Comparison of ENCODE assay signal across 22 cellular contexts in genomic region chr14:99523661-99524050, GRCh38. TPM values are rescaled to one million over a fixed set of nuclear protein-coding genes. Genes with fewer than 3 reads are reported as not detected.
DNase-seq lines count a peak whose midpoint lies in the region; ATAC-seq and TF ChIP-seq lines count a peak whose summit lies in the region.
"Had no signal": no experiment of that assay in that cellular context is flagged by ENCODE, and none has a peak within 500 bp of the region (broad histone marks: within the 10 kb centered on the region; RNA-seq: fewer than 3 reads in every experiment).

No MANE protein-coding gene starts in this region.

- CTCF ChIA-PET in HEK293 (lab: Yijun Ruan, JAX) = interaction anchor here (0.7 to 1.8 kb wide), 7 partner anchors 70 to 316 kb away, joined by 3 to 8 read pairs (median 4); no protein-coding TSS in a partner anchor
- CTCF ChIA-PET in A673 (lab: Charles Lee) = no interaction called here

- H3K27me3 ChIP-seq in SJSA1 (replicated peaks) (no peaks in the 10 kb centered on the region), hepatocyte (no peaks in the 10 kb centered on the region), smooth muscle cell (ENCODE audit: low read depth) (no peaks in the 10 kb centered on the region), A673 (replicated peaks; ENCODE audit: insufficient read depth, low read depth, low read length, poor library complexity) (no peaks in the 10 kb centered on the region)
- H3K27me3 ChIP-seq: ascending aorta, neutrophil, thyroid gland had no signal

- H3K4me2 ChIP-seq in hepatocyte (peak overlapping the region; percentile 63), smooth muscle cell (peak overlapping the region; percentile 48)

- H3K36me3 Mint-ChIP-seq in stimulated activated effector memory CD8-positive, alpha-beta T cell treated with anti-CD3 and anti-CD28 coated beads, Interleukin-12 subunit alpha, Interleukin-12 subunit beta, amount 100 ng/mL, for 72 hours = no peaks in the 10 kb centered on the region

- ATAC-seq in stimulated activated effector memory CD8-positive, alpha-beta T cell treated with anti-CD3 and anti-CD28 coated beads, Interleukin-12 subunit alpha, Interleukin-12 subunit beta, amount 100 ng/mL, for 72 hours = no peak
- ATAC-seq: activated T-cell treated with anti-CD3 and anti-CD28 coated beads, Interleukin-2, amount 50 U/mL, for 4 hours had no signal

- H4K20me1 ChIP-seq in hepatocyte (ENCODE audit: insufficient read depth, poor library complexity, severe bottlenecking) (peaks cover 23% of the 10 kb centered on the region), smooth muscle cell (ENCODE audit: low read depth) (peaks cover 2% of the 10 kb centered on the region)

- no peak overlapping the region for H3K4me3 ChIP-seq in HEK293 (ENCODE audit: low read depth, low read length)
- no peak overlapping the region for H3K4me3 ChIP-seq in SJSA1
- no peak overlapping the region for H3K4me3 ChIP-seq in hepatocyte
- no peak overlapping the region for H3K4me3 ChIP-seq in smooth muscle cell
- no peak overlapping the region for H3K4me3 ChIP-seq in A673 (ENCODE audit: low read depth, low read length, poor library complexity, severe bottlenecking)
- H3K4me3 ChIP-seq: ascending aorta, thyroid gland had no signal

- 73% methylated on average over 5 of the region's 5 CpGs for WGBS in hepatocyte (ENCODE audit: low lambda C conversion rate, missing lambda C conversion rate)
- WGBS in smooth muscle cell (ENCODE audit: low lambda C conversion rate) = 80% methylated on average over 5 of the region's 5 CpGs

- peak overlapping the region; percentile 60; the same call in 1 of the 2 replicates for H3K27ac ChIP-seq in HEK293 (ENCODE audit: extremely low read depth, low read depth, low read length)
- H3K27ac ChIP-seq in SJSA1 = peak overlapping the region; percentile 25; the same call in 1 of the 2 replicates
- H3K27ac ChIP-seq in hepatocyte = peak overlapping the region; percentile 54
- H3K27ac ChIP-seq in smooth muscle cell (ENCODE audit: low read depth) = peak overlapping the region; percentile 4
- no peak overlapping the region for H3K27ac ChIP-seq in A673 (ENCODE audit: low read depth, low read length, poor library complexity, severe bottlenecking)
- H3K27ac ChIP-seq: ascending aorta, neutrophil, thyroid gland had no signal

- no peak overlapping the region for H3K9ac ChIP-seq in smooth muscle cell (ENCODE audit: low read depth)

- H2AFZ ChIP-seq in hepatocyte (no peak overlapping the region), smooth muscle cell (ENCODE audit: low read depth) (no peak overlapping the region)

- peaks cover 9% of the 10 kb centered on the region for H3K4me1 Mint-ChIP-seq in stimulated activated effector memory CD8-positive, alpha-beta T cell treated with anti-CD3 and anti-CD28 coated beads, Interleukin-12 subunit alpha, Interleukin-12 subunit beta, amount 100 ng/mL, for 72 hours

- BruUV-seq in A673 (replicated peaks; lab: Mats Ljungman, UMichigan) = no TSS peak

- POLR2A ChIA-PET in HEK293 (lab: Yijun Ruan, JAX) (interaction anchor here (1.3 kb wide), 1 partner anchor 11 kb away, joined by 3 read pairs; no protein-coding TSS in a partner anchor), A673 (lab: Charles Lee; ENCODE audit: low non-redundant PET) (no interaction called here)

- no peaks in the 10 kb centered on the region for H3K9me3 ChIP-seq in HEK293 (ENCODE audit: control insufficient read depth, insufficient read depth, low read depth, low read length)
- H3K9me3 ChIP-seq in SJSA1 (replicated peaks) = no peaks in the 10 kb centered on the region
- H3K9me3 ChIP-seq in hepatocyte (ENCODE audit: low read depth) = no peaks in the 10 kb centered on the region
- no peaks in the 10 kb centered on the region for H3K9me3 ChIP-seq in smooth muscle cell (replicated peaks; ENCODE audit: low read depth)
- no peaks in the 10 kb centered on the region for H3K9me3 ChIP-seq in A673 (ENCODE audit: low read depth, low read length, poor library complexity, severe bottlenecking)
- H3K9me3 ChIP-seq: ascending aorta, neutrophil, SK-N-SH, thyroid gland had no signal

- peaks cover 5% of the 10 kb centered on the region for H3F3A ChIP-seq in smooth muscle cell (ENCODE audit: low read depth)

- H3K9me2 ChIP-seq in hepatocyte (replicated peaks; ENCODE audit: insufficient read depth) = no peaks in the 10 kb centered on the region
- H3K9me2 ChIP-seq: SK-N-SH had no signal

- H3K36me3 ChIP-seq in HEK293 (ENCODE audit: control insufficient read depth in 2 of 2, insufficient read depth in 1 of 2, low read length in 2 of 2) = peaks cover 0 to 5% of the 10 kb centered on the region in 2 experiments; a peak in 1 of 3 replicates
- peaks cover 20% of the 10 kb centered on the region for H3K36me3 ChIP-seq in SJSA1
- H3K36me3 ChIP-seq in hepatocyte (replicated peaks; ENCODE audit: insufficient read depth, low read depth) = no peaks in the 10 kb centered on the region
- no peaks in the 10 kb centered on the region for H3K36me3 ChIP-seq in smooth muscle cell (ENCODE audit: low read depth)
- H3K36me3 ChIP-seq in A673 (ENCODE audit: insufficient read depth, low read length, poor library complexity, severe bottlenecking) = no peaks in the 10 kb centered on the region
- H3K36me3 ChIP-seq: ascending aorta, neutrophil, thyroid gland had no signal

- no peak for DNase-seq in SJSA1 (ENCODE audit: low read depth in 1 of 2, low spot score in 2 of 2)
- DNase-seq in hepatocyte (ENCODE audit: low spot score) = no peak
- DNase-seq in smooth muscle cell (lab: John Stamatoyannopoulos, UW; ENCODE audit: unreplicated experiment) = no peak
- DNase-seq in A673 (ENCODE audit: low spot score) = no peak
- DNase-seq in GM19240 (ENCODE audit: insufficient read length, low spot score) = no peak
- no peak for DNase-seq in stimulated activated effector memory CD8-positive, alpha-beta T cell treated with anti-CD3 and anti-CD28 coated beads, Interleukin-12 subunit alpha, Interleukin-12 subunit beta, amount 100 ng/mL, for 72 hours (ENCODE audit: low spot score in 2 of 2)
- DNase-seq in OCI-M2 (lab: John Stamatoyannopoulos, UW; ENCODE audit: unreplicated experiment) = no peak
- DNase-seq: activated B cell treated with CpG ODN at 0.5 μM for 24 hours; activated naive CD4-positive, alpha-beta T cell treated with anti-CD3 and anti-CD28 coated beads, Interleukin-2, amount 50 U/mL, for 16 hours; activated T-cell treated with anti-CD3 and anti-CD28 coated beads, Interleukin-2, amount 50 U/mL, for 4 hours; GOT3; kidney glomerular epithelial cell; NCI-H146; NCI-H2171 treated with DMSO at 0.1 percent for 48 hours; NCI-H774; OCI-M1; SK-N-SH; stimulated activated CD4-positive, alpha-beta T cell treated with anti-CD3 and anti-CD28 coated beads, Interleukin-15, amount 100 ng/mL, for 24 hours had no signal

- no peaks in the 10 kb centered on the region for H3K9me3 Mint-ChIP-seq in stimulated activated effector memory CD8-positive, alpha-beta T cell treated with anti-CD3 and anti-CD28 coated beads, Interleukin-12 subunit alpha, Interleukin-12 subunit beta, amount 100 ng/mL, for 72 hours
- H3K9me3 Mint-ChIP-seq: activated B cell treated with CpG ODN at 0.5 μM for 24 hours; activated T-cell treated with anti-CD3 and anti-CD28 coated beads, Interleukin-2, amount 50 U/mL, for 4 hours had no signal

- H3K79me2 ChIP-seq in hepatocyte (peaks cover 43% of the 10 kb centered on the region), smooth muscle cell (ENCODE audit: low read depth) (no peaks in the 10 kb centered on the region)

- TF ChIP-seq CTCF in HEK293 (tag by site-specific recombination; IDR thresholded peaks at IDR 0.05) (no peak), hepatocyte (IDR thresholded peaks at IDR 0.05; ENCODE audit: poor library complexity) (no peak), smooth muscle cell (IDR thresholded peaks at IDR 0.05; ENCODE audit: borderline replicate concordance, insufficient read depth, poor library complexity, severe bottlenecking) (no peak), A673 (conservative IDR thresholded peaks at IDR 0.05; ENCODE audit: low read depth, low read length) (no peak)

- intact Hi-C loops in A673 (cut with micrococcal nuclease; ENCODE audit: unreplicated experiment) = no loop called here

- H3K4me1 ChIP-seq in HEK293 (ENCODE audit: control insufficient read depth, insufficient read depth, low read length) (peaks cover 25% of the 10 kb centered on the region), SJSA1 (replicated peaks) (peaks cover 42% of the 10 kb centered on the region), hepatocyte (ENCODE audit: insufficient read depth) (peaks cover 34% of the 10 kb centered on the region), smooth muscle cell (ENCODE audit: low read depth) (peaks cover 38% of the 10 kb centered on the region), A673 (ENCODE audit: insufficient read depth, low read length, poor library complexity, severe bottlenecking) (peaks cover 11% of the 10 kb centered on the region)
- H3K4me1 ChIP-seq: ascending aorta had no signal

- no peak overlapping the region for H3K4me3 Mint-ChIP-seq in stimulated activated effector memory CD8-positive, alpha-beta T cell treated with anti-CD3 and anti-CD28 coated beads, Interleukin-12 subunit alpha, Interleukin-12 subunit beta, amount 100 ng/mL, for 72 hours
- H3K4me3 Mint-ChIP-seq: activated B cell treated with CpG ODN at 0.5 μM for 24 hours; activated T-cell treated with anti-CD3 and anti-CD28 coated beads, Interleukin-2, amount 50 U/mL, for 4 hours had no signal

- no peak overlapping the region for H3K27ac Mint-ChIP-seq in stimulated activated effector memory CD8-positive, alpha-beta T cell treated with anti-CD3 and anti-CD28 coated beads, Interleukin-12 subunit alpha, Interleukin-12 subunit beta, amount 100 ng/mL, for 72 hours
- H3K27ac Mint-ChIP-seq: activated B cell treated with CpG ODN at 0.5 μM for 24 hours had no signal

TF ChIP-seq in HEK293, 187 proteins besides CTCF, POLR2A, EP300 and RAD21:
- TF ChIP-seq BCL11B (tag by site-specific recombination; IDR thresholded peaks at IDR 0.05; ENCODE audit: low read depth) (no peak), ZNF138 (tag by site-specific recombination; IDR thresholded peaks at IDR 0.05; ENCODE audit: borderline replicate concordance) (no peak), ZNF184 (tag by site-specific recombination; IDR thresholded peaks at IDR 0.05) (no peak)

RNA-seq across cellular contexts. Expression of gene CCNK, which starts 42.4 kb away (rescaled TPM):
- total RNA-seq in SJSA1 (2014; rRNA removed; shearing (Covaris generic)) = 9.0 and 12.1 TPM in 2 replicates
- total RNA-seq in hepatocyte (15.6 and 22.0 TPM in 2 replicates), smooth muscle cell (32.9 and 45.0 TPM in 2 replicates), A673 (2021) (88.0 and 88.2 TPM in 2 replicates)
- polyA plus RNA-seq in hepatocyte (10.1 and 11.1 TPM in 2 replicates), smooth muscle cell (14.6 and 22.7 TPM in 2 replicates)

RNA-seq across cellular contexts. Expression of gene SETD3, which starts 43.0 kb away (rescaled TPM):
- total RNA-seq in SJSA1 (2014; rRNA removed; shearing (Covaris generic)) = 71.0 and 84.2 TPM in 2 replicates
- total RNA-seq in hepatocyte (60.2 and 67.3 TPM in 2 replicates), smooth muscle cell (74.9 and 78.2 TPM in 2 replicates), A673 (2021) (46.4 and 48.4 TPM in 2 replicates)
- polyA plus RNA-seq in hepatocyte (43.6 and 47.0 TPM in 2 replicates), smooth muscle cell (41.5 and 49.2 TPM in 2 replicates)
